12 cellular contexts compared by ENCODE assay signal in genomic region chr9:104868303-104868686, GRCh38. TPM values are rescaled to one million over a fixed set of nuclear protein-coding genes. Genes with fewer than 3 reads are reported as not detected.
A peak's percentile ranks its signal among the peaks of the same experiment; 100 is the strongest.
DNase-seq lines count a peak whose midpoint lies in the region; ATAC-seq, FAIRE-seq and TF ChIP-seq lines count a peak whose summit lies in the region.
"Had no signal": no experiment of that assay in that cellular context is flagged by ENCODE, and none has a peak within 500 bp of the region (broad histone marks: within the 10 kb centered on the region; RNA-seq: fewer than 3 reads in every experiment).

No MANE protein-coding gene starts in this region.

- no peaks in the 10 kb centered on the region for H3K9me3 ChIP-seq in BLaER1
- no peaks in the 10 kb centered on the region for H3K9me3 ChIP-seq in WERI-Rb-1 (ENCODE audit: severe bottlenecking)
- H3K9me3 ChIP-seq in psoas muscle: no peaks in the 10 kb centered on the region
- H3K9me3 ChIP-seq in small intestine (ENCODE audit: control insufficient read depth, low read depth): no peaks in the 10 kb centered on the region

- H3K27ac ChIP-seq in BLaER1 (peak overlapping the region; percentile 92), WERI-Rb-1 (peak overlapping the region; percentile 63), psoas muscle (peak overlapping the region; percentile 81), small intestine (ENCODE audit: low read depth in 1 of 2, low read length in 1 of 2) (peak overlapping the region in 1 of 2 donors; percentile 62)

- H3K4me2 ChIP-seq in BLaER1: peak overlapping the region; percentile 89

- intact Hi-C loops in psoas muscle (cut with DNase I): loop anchor here (5.0 to 10.0 kb wide), 7 partner anchors 34 to 289 kb away; partner anchors contain the start of gene ABCA1 (in 2 of the 2)

- TF ChIP-seq CTCF in WERI-Rb-1 (IDR thresholded peaks at IDR 0.05; ENCODE audit: low read depth, low read length) (no peak), psoas muscle (IDR thresholded peaks at IDR 0.05) (no peak)

- H4K20me1 ChIP-seq in BLaER1: peaks cover 100% of the 10 kb centered on the region

- DNase-seq in WERI-Rb-1 (no peak), islet precursor cell (peak; percentile 72), psoas muscle (no peak), NCI-H226 (no peak), small intestine (no peak)
- DNase-seq in stimulated activated CD4-positive, alpha-beta T cell treated with anti-CD3 and anti-CD28 coated beads, Interleukin-1b, Interleukin-23, amount 100 ng/mL, for 48 hours: no peak
- DNase-seq: activated CD8-positive, alpha-beta T cell treated with anti-CD3 and anti-CD28 coated beads, Interleukin-2, amount 10 ng/mL, durations not matched to agents 7 days and 5 days; NCI-H446; stimulated activated CD4-positive, alpha-beta T cell treated with anti-CD3 and anti-CD28 coated beads, Interleukin-4, amount 100 ng/mL, for 1 hour had no signal

- H3K36me3 ChIP-seq in BLaER1: peaks cover 77% of the 10 kb centered on the region
- no peaks in the 10 kb centered on the region for H3K36me3 ChIP-seq in WERI-Rb-1
- H3K36me3 ChIP-seq in psoas muscle (ENCODE audit: insufficient read depth in 1 of 2, low read depth in 1 of 2): peaks cover 0 to 27% of the 10 kb centered on the region in 2 donors
- no peaks in the 10 kb centered on the region for H3K36me3 ChIP-seq in small intestine (ENCODE audit: control insufficient read depth in 2 of 2, insufficient read depth in 2 of 2, low read length in 2 of 2)

- H3K4me1 ChIP-seq in BLaER1 (peaks cover 99% of the 10 kb centered on the region), psoas muscle (peaks cover 69% of the 10 kb centered on the region), small intestine (ENCODE audit: control insufficient read depth in 2 of 2, insufficient read depth in 1 of 2, low read depth in 1 of 2, low read length in 1 of 2) (peaks cover 0 to 5% of the 10 kb centered on the region in 2 donors)

- 20 to 29% (median 25%) methylated on average over 8 of the region's 8 CpGs for WGBS in psoas muscle, 3 donors
- 78 to 87% (median 85%) methylated on average over 8 of the region's 8 CpGs for WGBS in small intestine, 3 donors

- no peak for FAIRE-seq in small intestine (lab: Jason Lieb, UNC)
- FAIRE-seq: urothelium cell line had no signal

- peak overlapping the region; percentile 26 for H3K4me3 ChIP-seq in BLaER1
- H3K4me3 ChIP-seq in WERI-Rb-1 (ENCODE audit: low read depth, low read length): no peak overlapping the region
- no peak overlapping the region for H3K4me3 ChIP-seq in psoas muscle
- H3K4me3 ChIP-seq in small intestine (ENCODE audit: low read depth in 1 of 2, low read length in 2 of 2): no peak overlapping the region

- H3K27me3 ChIP-seq in BLaER1: no peaks in the 10 kb centered on the region
- H3K27me3 ChIP-seq in WERI-Rb-1 (ENCODE audit: insufficient read depth, low read depth, severe bottlenecking): no peaks in the 10 kb centered on the region
- no peaks in the 10 kb centered on the region for H3K27me3 ChIP-seq in psoas muscle (ENCODE audit: insufficient read depth in 3 of 3, low read length in 2 of 3)
- no peaks in the 10 kb centered on the region for H3K27me3 ChIP-seq in small intestine (ENCODE audit: control insufficient read depth in 2 of 2, insufficient read depth in 2 of 2, low read length in 2 of 2)

- ATAC-seq in psoas muscle: peak in 3 of 4 donors; percentile 41 to 67 (median 47)
- ATAC-seq in GM21447 (IDR thresholded peaks at IDR 0.05; ENCODE audit: unreplicated experiment): no peak
- ATAC-seq: activated CD8-positive, alpha-beta T cell treated with anti-CD3 and anti-CD28 coated beads, Interleukin-2, amount 10 ng/mL, durations not matched to agents 7 days and 5 days had no signal

- peak overlapping the region; percentile 63; the same call in 1 of the 2 replicates for H3K9ac ChIP-seq in BLaER1

RNA-seq across cellular contexts. Expression of gene ABCA1, which starts 59.7 kb away (rescaled TPM):
- 10 to 100 TPM in 2 of 4 donors, 1 to 10 TPM in 2; 8.2 to 26.1 (median 16.2) TPM for total RNA-seq in psoas muscle
- 1 to 10 TPM; 1.9 to 6.3 (median 3.3) TPM for polyA plus RNA-seq in psoas muscle
- 1 to 10 TPM; 1.6 to 3.2 (median 3.0) TPM for polyA plus RNA-seq in small intestine
